Comparison of ENCODE assay signal across 25 cellular contexts in genomic region chr22:22820076-22820475, GRCh38.
A peak's percentile ranks its signal among the peaks of the same experiment; 100 is the strongest.
DNase-seq lines count a peak whose midpoint lies in the region; ATAC-seq and TF ChIP-seq lines count a peak whose summit lies in the region.
"Had no signal": no experiment of that assay in that cellular context is flagged by ENCODE, and none has a peak within 500 bp of the region (broad histone marks: within the 10 kb centered on the region; RNA-seq: fewer than 3 reads in every experiment).

No MANE protein-coding gene starts in this region.

- no peaks in the 10 kb centered on the region for H3K27me3 Mint-ChIP-seq in CD4-positive, alpha-beta memory T cell
- H3K27me3 Mint-ChIP-seq in activated CD4-positive, alpha-beta memory T cell treated with anti-CD3 and anti-CD28 coated beads, Interleukin-2, amount 10 ng/mL, durations not matched to agents 7 days and 5 days: no peaks in the 10 kb centered on the region
- H3K27me3 Mint-ChIP-seq in naive thymus-derived CD8-positive, alpha-beta T cell: no peaks in the 10 kb centered on the region

- H3K9me3 ChIP-seq in BLaER1 treated with 17β-estradiol and CSF1 and Interleukin-3, amounts not matched to agents 10 nM and 100 nM (replicated peaks in 1 of 11): no peaks in the 10 kb centered on the region
- no peaks in the 10 kb centered on the region for H3K9me3 ChIP-seq in CD4-positive, alpha-beta memory T cell (ENCODE audit: control insufficient read depth in 1 of 2, low read length in 2 of 2)
- H3K9me3 ChIP-seq: neutrophil, right atrium auricular region, vagina had no signal

- H3K27me3 ChIP-seq in BLaER1 treated with 17β-estradiol and CSF1 and Interleukin-3, amounts not matched to agents 10 nM and 100 nM: no peaks in the 10 kb centered on the region
- H3K27me3 ChIP-seq in CD4-positive, alpha-beta memory T cell (ENCODE audit: insufficient read depth, low read length): no peaks in the 10 kb centered on the region
- H3K27me3 ChIP-seq: neutrophil, right atrium auricular region, vagina had no signal

- no peak for ATAC-seq in naive thymus-derived CD8-positive, alpha-beta T cell
- no peak for ATAC-seq in omental fat pad (ENCODE audit: low FRiP score)
- ATAC-seq: left lobe of liver, WTC11 had no signal

- no peaks in the 10 kb centered on the region for H3K36me3 Mint-ChIP-seq in CD4-positive, alpha-beta memory T cell
- H3K36me3 Mint-ChIP-seq in activated CD4-positive, alpha-beta memory T cell treated with anti-CD3 and anti-CD28 coated beads, Interleukin-2, amount 10 ng/mL, durations not matched to agents 7 days and 5 days (ENCODE audit: low read depth): peaks cover 5% of the 10 kb centered on the region
- H3K36me3 Mint-ChIP-seq in naive thymus-derived CD8-positive, alpha-beta T cell: no peaks in the 10 kb centered on the region
- H3K36me3 Mint-ChIP-seq: WTC11 had no signal

- peak overlapping the region; percentile 76 to 91 (median 81) for H3K4me3 Mint-ChIP-seq in CD4-positive, alpha-beta memory T cell
- H3K4me3 Mint-ChIP-seq in activated CD4-positive, alpha-beta memory T cell treated with anti-CD3 and anti-CD28 coated beads, Interleukin-2, amount 10 ng/mL, durations not matched to agents 7 days and 5 days: peak overlapping the region; percentile 72
- H3K4me3 Mint-ChIP-seq in naive thymus-derived CD8-positive, alpha-beta T cell: peak overlapping the region; percentile 67 to 88 (median 82)
- H3K4me3 Mint-ChIP-seq: HFFc6, WTC11 had no signal

- peak overlapping the region in 8 of 11 experiments; percentile 79 to 89 (median 84); a peak in 13 of 22 replicates for H3K27ac ChIP-seq in BLaER1 treated with 17β-estradiol and CSF1 and Interleukin-3, amounts not matched to agents 10 nM and 100 nM
- peak overlapping the region; percentile 58 for H3K27ac ChIP-seq in CD4-positive, alpha-beta memory T cell (ENCODE audit: low read depth, low read length)
- H3K27ac ChIP-seq: neutrophil, right atrium auricular region, vagina had no signal

- peaks cover 81 to 99% (median 92%) of the 10 kb centered on the region in 4 donors for H3K4me1 Mint-ChIP-seq in CD4-positive, alpha-beta memory T cell
- H3K4me1 Mint-ChIP-seq in activated CD4-positive, alpha-beta memory T cell treated with anti-CD3 and anti-CD28 coated beads, Interleukin-2, amount 10 ng/mL, durations not matched to agents 7 days and 5 days: peaks cover 91% of the 10 kb centered on the region
- peaks cover 67 to 97% (median 96%) of the 10 kb centered on the region in 4 donors for H3K4me1 Mint-ChIP-seq in naive thymus-derived CD8-positive, alpha-beta T cell
- H3K4me1 Mint-ChIP-seq: WTC11 had no signal

- TF ChIP-seq CTCF in omental fat pad (IDR thresholded peaks at IDR 0.05): no peak

- H3K9me3 Mint-ChIP-seq in CD4-positive, alpha-beta memory T cell: peaks cover 0 to 4% (median 0%) of the 10 kb centered on the region in 8 donors
- H3K9me3 Mint-ChIP-seq in activated CD4-positive, alpha-beta memory T cell treated with anti-CD3 and anti-CD28 coated beads, Interleukin-2, amount 10 ng/mL, durations not matched to agents 7 days and 5 days: no peaks in the 10 kb centered on the region
- H3K9me3 Mint-ChIP-seq in naive thymus-derived CD8-positive, alpha-beta T cell: no peaks in the 10 kb centered on the region
- H3K9me3 Mint-ChIP-seq: HFFc6, WTC11 had no signal

- no peaks in the 10 kb centered on the region for H4K20me1 ChIP-seq in BLaER1 treated with 17β-estradiol and CSF1 and Interleukin-3, amounts not matched to agents 10 nM and 100 nM

- POLR2A ChIA-PET in CD4-positive, alpha-beta memory T cell (lab: Charles Lee; ENCODE audit: partially characterized antibody): interaction anchor here (0.9 to 15.8 kb wide), 16 partner anchors 10 to 325 kb away, joined by 3 to 250 read pairs (median 10); partner anchors contain the start of gene RAB36
- POLR2A ChIA-PET in activated CD4-positive, alpha-beta memory T cell treated with anti-CD3 and anti-CD28 coated beads, Interleukin-2, amount 10 ng/mL, durations not matched to agents 7 days and 5 days (lab: Charles Lee): interaction anchor here (0.6 to 2.8 kb wide), 8 partner anchors 8 to 64 kb away, joined by 3 to 19 read pairs (median 6); no protein-coding TSS in a partner anchor
- POLR2A ChIA-PET in naive thymus-derived CD8-positive, alpha-beta T cell (lab: Charles Lee): interaction anchor here (0.8 to 6.9 kb wide), 12 partner anchors 9 to 65 kb away, joined by 3 to 74 read pairs (median 6); no protein-coding TSS in a partner anchor

- H3K4me2 ChIP-seq in BLaER1 treated with 17β-estradiol and CSF1 and Interleukin-3, amounts not matched to agents 10 nM and 100 nM: peak overlapping the region; percentile 49 to 95 (median 84); a peak in 21 of 22 replicates

- DNase-seq in CD4-positive, alpha-beta memory T cell: no peak
- no peak for DNase-seq in activated CD4-positive, alpha-beta memory T cell treated with anti-CD3 and anti-CD28 coated beads, Interleukin-2, amount 10 ng/mL, durations not matched to agents 7 days and 5 days
- DNase-seq in naive thymus-derived CD8-positive, alpha-beta T cell: no peak
- DNase-seq in SHP77 (lab: John Stamatoyannopoulos, UW): no peak
- no peak for DNase-seq in NCI-H524 treated with DMSO at 0.1 percent for 48 hours (lab: John Stamatoyannopoulos, UW)
- no peak for DNase-seq in omental fat pad (ENCODE audit: low spot score)
- DNase-seq: activated CD8-positive, alpha-beta memory T cell treated with anti-CD3 and anti-CD28 coated beads, Interleukin-2, amount 50 U/mL, for 48 hours; AML-193; amniotic stem cell; caudate nucleus; DMS153; effector CD8-positive, alpha-beta T cell; glutamatergic neuron; HFFc6; KG1; NCI-H1092 treated with DMSO at 0.1 percent for 48 hours; NCI-H2081 treated with DMSO at 0.1 percent for 48 hours; NCI-H510A; SHP77 treated with DMSO at 0.1 percent for 48 hours had no signal

- H3K4me3 ChIP-seq in BLaER1 treated with 17β-estradiol and CSF1 and Interleukin-3, amounts not matched to agents 10 nM and 100 nM: 0 out of 20 replicates have a peak overlapping the region, but pooled peaks of 1 of the 10 experiments have one; percentile 13
- H3K4me3 ChIP-seq in CD4-positive, alpha-beta memory T cell (ENCODE audit: low read length in 2 of 2): peak overlapping the region; percentile 1 to 62
- H3K4me3 ChIP-seq: right atrium auricular region, vagina had no signal

- intact Hi-C loops in CD4-positive, alpha-beta memory T cell (cut with micrococcal nuclease): no loop called here

- CTCF ChIA-PET in CD4-positive, alpha-beta memory T cell (lab: Charles Lee; ENCODE audit: partially characterized antibody): interaction anchor here (0.8 to 20.9 kb wide), 8 partner anchors 8 to 65 kb away, joined by 3 to 560 read pairs (median 16); no protein-coding TSS in a partner anchor
- CTCF ChIA-PET in activated CD4-positive, alpha-beta memory T cell treated with anti-CD3 and anti-CD28 coated beads, Interleukin-2, amount 10 ng/mL, durations not matched to agents 7 days and 5 days (lab: Charles Lee): interaction anchor here (1.0 to 3.2 kb wide), 9 partner anchors 10 to 108 kb away, joined by 3 to 31 read pairs (median 3); no protein-coding TSS in a partner anchor

- H3K4me1 ChIP-seq in BLaER1 treated with 17β-estradiol and CSF1 and Interleukin-3, amounts not matched to agents 10 nM and 100 nM: peaks cover 81 to 100% (median 100%) of the 10 kb centered on the region in 10 experiments
- peaks cover 96% of the 10 kb centered on the region for H3K4me1 ChIP-seq in CD4-positive, alpha-beta memory T cell (ENCODE audit: insufficient read depth, low read length)
- H3K4me1 ChIP-seq: right atrium auricular region, vagina had no signal

- H3K27ac Mint-ChIP-seq in CD4-positive, alpha-beta memory T cell: peak overlapping the region; percentile 88 to 97 (median 96)
- peak overlapping the region; percentile 96 for H3K27ac Mint-ChIP-seq in activated CD4-positive, alpha-beta memory T cell treated with anti-CD3 and anti-CD28 coated beads, Interleukin-2, amount 10 ng/mL, durations not matched to agents 7 days and 5 days
- peak overlapping the region; percentile 89 to 99 (median 96) for H3K27ac Mint-ChIP-seq in naive thymus-derived CD8-positive, alpha-beta T cell
- H3K27ac Mint-ChIP-seq: HFFc6, WTC11 had no signal

- H3K36me3 ChIP-seq in BLaER1 treated with 17β-estradiol and CSF1 and Interleukin-3, amounts not matched to agents 10 nM and 100 nM: no peaks in the 10 kb centered on the region
- no peaks in the 10 kb centered on the region for H3K36me3 ChIP-seq in CD4-positive, alpha-beta memory T cell (ENCODE audit: insufficient read depth, low read length)
- H3K36me3 ChIP-seq: neutrophil, right atrium auricular region, vagina had no signal

- H3K9ac ChIP-seq in BLaER1 treated with 17β-estradiol and CSF1 and Interleukin-3, amounts not matched to agents 10 nM and 100 nM: peak overlapping the region in 5 of 11 experiments; percentile 23 to 70 (median 61); a peak in 4 of 22 replicates
